In the genomic region with DNA sequence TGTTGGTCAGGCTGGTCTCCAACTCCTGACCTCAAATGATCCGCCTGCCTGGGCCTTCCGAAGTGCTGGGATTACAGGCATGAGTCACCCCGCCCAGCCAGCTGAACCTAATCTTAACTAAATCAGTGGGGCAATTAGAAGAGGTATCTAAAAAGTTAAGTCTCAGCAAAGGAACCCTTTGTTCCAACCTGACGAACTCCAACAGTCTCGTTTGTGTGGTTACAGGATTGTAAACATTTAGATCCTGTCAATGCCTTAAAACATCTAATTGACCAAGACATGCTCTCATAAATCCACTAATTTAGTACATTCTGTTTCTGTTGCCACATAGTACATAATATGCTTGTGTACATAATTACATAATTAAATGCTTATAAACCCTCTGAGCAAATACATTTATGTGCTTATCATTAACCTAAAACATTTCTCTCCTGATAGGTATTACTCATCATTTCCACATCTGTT, we compare ENCODE assay signal across 10 cellular contexts. TPM values are rescaled to one million over a fixed set of nuclear protein-coding genes. Genes with fewer than 3 reads are reported as not detected.
DNase-seq lines count a peak whose midpoint lies in the region; ATAC-seq and TF ChIP-seq lines count a peak whose summit lies in the region.
"Had no signal": no experiment of that assay in that cellular context is flagged by ENCODE, and none has a peak within 500 bp of the region (broad histone marks: within the 10 kb centered on the region; RNA-seq: fewer than 3 reads in every experiment).

No MANE protein-coding gene starts in this region.

- H3K4me3 Mint-ChIP-seq in MCF 10A (ENCODE audit: unreplicated experiment) = no peak overlapping the region

- no peak overlapping the region for H3K27ac ChIP-seq in breast epithelium
- no peak overlapping the region for H3K27ac ChIP-seq in Panc1 (ENCODE audit: low read length)
- H3K27ac ChIP-seq in transverse colon = peak overlapping the region; percentile 27 to 49 (median 46)
- no peak overlapping the region for H3K27ac ChIP-seq in ovary

- ATAC-seq in Panc1 (peak; percentile 69; the same call in 1 of the 2 replicates), GM21528 (IDR thresholded peaks at IDR 0.05; ENCODE audit: low FRiP score, unreplicated experiment) (no peak)

- TF ChIP-seq EP300 in transverse colon (IDR thresholded peaks at IDR 0.05; ENCODE audit: low read depth) (peak; percentile 25), ovary (IDR thresholded peaks at IDR 0.05) (no peak)

- H3K27me3 Mint-ChIP-seq in MCF 10A (ENCODE audit: insufficient read depth, unreplicated experiment) = no peaks in the 10 kb centered on the region

- H3K27ac Mint-ChIP-seq in MCF 10A (ENCODE audit: low read depth, unreplicated experiment) = no peak overlapping the region

- H3K4me1 Mint-ChIP-seq in MCF 10A (ENCODE audit: insufficient read depth, unreplicated experiment) = peaks cover 13% of the 10 kb centered on the region

- H3K36me3 ChIP-seq in breast epithelium (no peaks in the 10 kb centered on the region), Panc1 (ENCODE audit: control insufficient read depth, insufficient read depth, low read length) (no peaks in the 10 kb centered on the region; the same call in 1 of the 2 replicates), transverse colon (no peaks in the 10 kb centered on the region), ovary (no peaks in the 10 kb centered on the region)

- CTCF ChIA-PET in MCF 10A (lab: Yijun Ruan, JAX) (interaction anchor here (1.7 kb wide), 1 partner anchor 8 kb away, joined by 4 read pairs; no protein-coding TSS in a partner anchor), Panc1 (lab: Charles Lee) (no interaction called here)

- no peaks in the 10 kb centered on the region for H3K36me3 Mint-ChIP-seq in MCF 10A (ENCODE audit: insufficient read depth, unreplicated experiment)

- H3K4me3 ChIP-seq in breast epithelium (no peak overlapping the region), Panc1 (ENCODE audit: low read depth in 2 of 2, low read length in 2 of 2) (no peak overlapping the region), transverse colon (no peak overlapping the region), ovary (no peak overlapping the region)

- DNase-seq in MCF 10A (ENCODE audit: unreplicated experiment) (peak; percentile 46), breast epithelium (ENCODE audit: low spot score in 2 of 2) (no peak), Panc1 (ENCODE audit: low read depth, low spot score) (no peak), fibroblast of gingiva (ENCODE audit: low read depth) (peak; percentile 89), transverse colon (peak; percentile 80), NCI-H446 (lab: John Stamatoyannopoulos, UW) (no peak), ovary (no peak)
- DNase-seq: activated naive CD4-positive, alpha-beta T cell; effector CD4-positive, alpha-beta T cell had no signal

- H3K9me3 Mint-ChIP-seq in MCF 10A (ENCODE audit: unreplicated experiment) = no peaks in the 10 kb centered on the region

- POLR2A ChIA-PET in MCF 10A (lab: Yijun Ruan, JAX) = interaction anchor here (1.0 kb wide), 2 partner anchors 22 to 89 kb away, joined by 3 read pairs; no protein-coding TSS in a partner anchor
- POLR2A ChIA-PET in Panc1 (lab: Charles Lee) = no interaction called here

- H3K27me3 ChIP-seq in breast epithelium (no peaks in the 10 kb centered on the region), Panc1 (ENCODE audit: control insufficient read depth, insufficient read depth, low read length) (peaks cover 7% of the 10 kb centered on the region), transverse colon (no peaks in the 10 kb centered on the region), ovary (no peaks in the 10 kb centered on the region)

- WGBS in transverse colon (ENCODE audit: low coverage in 1 of 2), 2 donors = 0 to 33% methylated on average over 2 to 5 of the region's 5 CpGs
- WGBS in ovary, 3 donors = 80 to 87% (median 84%) methylated on average over 5 of the region's 5 CpGs

- in situ Hi-C loops in Panc1 (cut with HindIII; ENCODE audit: low pct_unique_long_range_greater_than_20kb, low sequenced_read_pairs) = no loop called here
- in situ Hi-C loops in transverse colon (cut with MboI; ENCODE audit: low pct_ligation_motif_present in 1 of 4, low pct_unique_long_range_greater_than_20kb in 1 of 4, low sequenced_read_pairs in 3 of 4) = no loop called here

- H3K9me3 ChIP-seq in breast epithelium (no peaks in the 10 kb centered on the region), Panc1 (ENCODE audit: control insufficient read depth, insufficient read depth, low read depth, low read length) (no peaks in the 10 kb centered on the region), transverse colon (no peaks in the 10 kb centered on the region), ovary (no peaks in the 10 kb centered on the region)

- no TSS peak for BruUV-seq in MCF 10A (replicated peaks; lab: Mats Ljungman, UMichigan)
- BruUV-seq in Panc1 (replicated peaks; lab: Mats Ljungman, UMichigan) = no TSS peak

- H3K4me1 ChIP-seq in breast epithelium (no peaks in the 10 kb centered on the region), Panc1 (ENCODE audit: control insufficient read depth, insufficient read depth, low read length) (no peaks in the 10 kb centered on the region), transverse colon (peaks cover 0 to 10% (median 4%) of the 10 kb centered on the region in 4 donors), ovary (ENCODE audit: insufficient read depth) (no peaks in the 10 kb centered on the region)

- intact Hi-C loops in MCF 10A (cut with micrococcal nuclease) (no loop called here), breast epithelium (cut with DNase I; ENCODE audit: low total_unique reads) (no loop called here), Panc1 (cut with micrococcal nuclease; ENCODE audit: unreplicated experiment) (no loop called here), transverse colon (cut with DNase I; ENCODE audit: low total_unique reads) (no loop called here), ovary (cut with DNase I) (no loop called here)

- TF ChIP-seq POLR2A in breast epithelium (IDR thresholded peaks at IDR 0.05) (no peak), transverse colon (IDR thresholded peaks at IDR 0.05) (no peak), ovary (IDR thresholded peaks at IDR 0.05) (no peak)

- TF ChIP-seq CTCF in MCF 10A (IDR thresholded peaks at IDR 0.05; ENCODE audit: unreplicated experiment) (no peak), breast epithelium (IDR thresholded peaks at IDR 0.05) (no peak), Panc1 (IDR thresholded peaks at IDR 0.05) (no peak), transverse colon (IDR thresholded peaks at IDR 0.05) (no peak), ovary (IDR thresholded peaks at IDR 0.05) (no peak)

RNA-seq across cellular contexts. Expression of a gene that starts 31.1 kb away (rescaled TPM):
- 13.8 and 14.6 TPM in 2 replicates for total RNA-seq in MCF 10A (2022)
- 10 to 100 TPM; 16.4 to 22.9 (median 19.2) TPM for total RNA-seq in breast epithelium
- total RNA-seq in Panc1 (2021; ENCODE audit: unreplicated experiment) = 14.0 TPM
- 8.8 TPM for polyA plus RNA-seq in Panc1 (2012; ENCODE audit: insufficient read length)
- 10 to 100 TPM; 30.6 to 46.1 (median 36.7) TPM for total RNA-seq in transverse colon
- 10 to 100 TPM in 4 of 7 donors, 1 to 10 TPM in 3; 7.6 to 14.1 (median 10.6) TPM for total RNA-seq in ovary
- 10 to 100 TPM in 1 of 2 donors, 1 to 10 TPM in 1; 5.9 to 14.1 TPM for polyA plus RNA-seq in ovary

Comparison
In these comparisons a context has a peak if more than half of its experiments do, and no peak if none do; other contexts are left out.
1. DNase-seq: peak in MCF 10A (single experiment), fibroblast of gingiva (single experiment) and transverse colon (single experiment); none in breast epithelium (0 of 2), Panc1 (single experiment), NCI-H446 (0 of 2) and ovary (0 of 5).
2. H3K27ac ChIP-seq: peak in transverse colon (4 of 4); none in breast epithelium (0 of 2), Panc1 (single experiment) and ovary (0 of 2).